13 cellular contexts compared by ENCODE assay signal in the genomic region with DNA sequence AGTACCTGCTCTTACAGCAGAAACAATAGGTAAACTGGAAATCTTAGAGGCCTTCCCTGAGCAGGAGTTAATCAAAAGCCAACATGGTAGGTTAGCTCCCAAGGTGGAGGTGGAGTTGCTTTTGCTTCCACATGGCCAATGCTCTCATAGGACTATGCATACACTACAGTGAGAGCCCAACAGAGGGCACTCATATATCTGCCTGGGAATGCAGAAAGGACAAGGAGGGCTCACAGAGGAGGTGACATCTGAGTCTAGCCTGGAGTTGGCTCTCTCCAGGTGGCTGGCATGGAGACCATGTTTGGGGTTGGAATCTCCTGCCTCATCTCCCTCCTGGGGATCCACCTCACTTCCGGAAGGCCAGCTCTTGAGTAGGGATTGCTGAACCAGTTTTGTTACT. TPM values are rescaled to one million over a fixed set of nuclear protein-coding genes. Genes with fewer than 3 reads are reported as not detected.
DNase-seq lines count a peak whose midpoint lies in the region; TF ChIP-seq lines count a peak whose summit lies in the region.
"Had no signal": no experiment of that assay in that cellular context is flagged by ENCODE, and none has a peak within 500 bp of the region (broad histone marks: within the 10 kb centered on the region; RNA-seq: fewer than 3 reads in every experiment).

No MANE protein-coding gene starts in this region.

- no peaks in the 10 kb centered on the region for H3K79me2 ChIP-seq in Karpas-422 (ENCODE audit: low read length)
- H3K79me2 ChIP-seq in osteoblast (ENCODE audit: insufficient read depth, low read length) = no peaks in the 10 kb centered on the region

- H3K4me2 ChIP-seq in Karpas-422 (ENCODE audit: low read depth, low read length, poor library complexity, severe bottlenecking) (no peak overlapping the region), osteoblast (ENCODE audit: insufficient read depth, low read length) (no peak overlapping the region)

- H2AFZ ChIP-seq in Karpas-422 (ENCODE audit: low read length) = no peak overlapping the region
- no peak overlapping the region for H2AFZ ChIP-seq in osteoblast (ENCODE audit: low read length)

- H3K27me3 ChIP-seq in Karpas-422 (ENCODE audit: low read length) (peaks cover 7% of the 10 kb centered on the region; the same call in 1 of the 2 replicates), osteoblast (ENCODE audit: insufficient read depth, low read length) (no peaks in the 10 kb centered on the region)

- H3K9me3 ChIP-seq in Karpas-422 (ENCODE audit: low read length) (peaks cover 5% of the 10 kb centered on the region; the same call in 1 of the 2 replicates), osteoblast (ENCODE audit: low read depth, low read length) (no peaks in the 10 kb centered on the region)

- peak; percentile 23 for DNase-seq in NCI-H2107 treated with DMSO at 0.1 percent for 48 hours (lab: John Stamatoyannopoulos, UW; ENCODE audit: unreplicated experiment)
- no peak for DNase-seq in NCI-H2107 (lab: John Stamatoyannopoulos, UW)
- DNase-seq in Karpas-422 = peak; percentile 45
- peak; percentile 3 for DNase-seq in amniotic epithelial cell (ENCODE audit: low read depth)
- no peak for DNase-seq in osteoblast (ENCODE audit: insufficient read length, low spot score, missing footprints)
- DNase-seq in GM19240 (ENCODE audit: insufficient read length, low spot score) = no peak
- DNase-seq in A172 (ENCODE audit: low spot score) = no peak
- DNase-seq in NK-92 treated with Interleukin-12 subunit alpha and Interleukin-12 subunit beta, amount 100 ng/mL, for 24 hours (lab: John Stamatoyannopoulos, UW) = no peak
- DNase-seq: activated CD4-positive, alpha-beta T cell treated with anti-CD3 and anti-CD28 coated beads, Interleukin-2, amount 10 ng/mL, durations not matched to agents 7 days and 5 days; activated naive CD4-positive, alpha-beta T cell; NCI-H2171; right cardiac atrium had no signal

- H3K4me1 ChIP-seq in Karpas-422 (ENCODE audit: low read length) (no peaks in the 10 kb centered on the region), osteoblast (ENCODE audit: insufficient read depth, low read length) (no peaks in the 10 kb centered on the region)

- H4K20me1 ChIP-seq in Karpas-422 (ENCODE audit: insufficient read depth, low read depth, low read length) = no peaks in the 10 kb centered on the region
- no peaks in the 10 kb centered on the region for H4K20me1 ChIP-seq in osteoblast (ENCODE audit: insufficient read depth, low read length)

- H3K9me2 ChIP-seq in Karpas-422 (replicated peaks; ENCODE audit: insufficient read depth, low read length) = no peaks in the 10 kb centered on the region

- no peak overlapping the region for H3K9ac ChIP-seq in Karpas-422 (ENCODE audit: low read length)

- H3K27ac ChIP-seq in Karpas-422 (ENCODE audit: low read length) = no peak overlapping the region
- no peak overlapping the region for H3K27ac ChIP-seq in osteoblast (ENCODE audit: low read depth, low read length)
- H3K27ac ChIP-seq: SK-N-MC had no signal

- no peak overlapping the region for H3K4me3 ChIP-seq in Karpas-422 (ENCODE audit: low read length)
- no peak overlapping the region for H3K4me3 ChIP-seq in osteoblast (ENCODE audit: insufficient read depth, low read length)
- H3K4me3 ChIP-seq: SK-N-MC had no signal

- no peaks in the 10 kb centered on the region for H3K36me3 ChIP-seq in Karpas-422 (ENCODE audit: insufficient read depth, low read length)
- H3K36me3 ChIP-seq in osteoblast (ENCODE audit: insufficient read depth, low read length) = no peaks in the 10 kb centered on the region

- TF ChIP-seq CTCF in osteoblast (IDR thresholded peaks at IDR 0.05; ENCODE audit: extremely low read depth, low read depth, low read length) = peak; percentile 18

RNA-seq across cellular contexts. Expression of a gene that starts 34.6 kb away (rescaled TPM):
- total RNA-seq in Karpas-422 (2014; rRNA removed; shearing (Covaris generic); ENCODE audit: low replicate concordance) = not detected in 2 replicates
- 0.72 and 0.88 TPM in 2 replicates for total RNA-seq in osteoblast
- 1.1 and 1.2 TPM in 2 replicates for total RNA-seq in A172 (2014; rRNA removed; shearing (Covaris generic))

Comparison
In these comparisons a context has a peak if more than half of its experiments do, and no peak if none do; other contexts are left out.
1. DNase-seq: peak in NCI-H2107 treated with DMSO at 0.1 percent for 48 hours (single experiment), Karpas-422 (single experiment) and amniotic epithelial cell (single experiment); none in NCI-H2107 (single experiment), osteoblast (single experiment), GM19240 (single experiment), A172 (single experiment) and NK-92 treated with Interleukin-12 subunit alpha and Interleukin-12 subunit beta, amount 100 ng/mL, for 24 hours (single experiment).